ENCODE assay signal across 8 cellular contexts in genomic region chr6:149060300-149060984, GRCh38.
DNase-seq lines count a peak whose midpoint lies in the region; ATAC-seq and TF ChIP-seq lines count a peak whose summit lies in the region.

No MANE protein-coding gene starts in this region.

- CTCF ChIA-PET in activated naive CD4-positive, alpha-beta T cell treated with anti-CD3 and anti-CD28 coated beads, Interleukin-2, amount 10 ng/mL, durations not matched to agents 7 days and 5 days (lab: Charles Lee) = interaction anchor here (1.6 to 6.8 kb wide), 3 partner anchors 11 to 15 kb away, joined by 5 to 38 read pairs (median 27); no protein-coding TSS in a partner anchor

- H3K36me3 Mint-ChIP-seq in activated naive CD4-positive, alpha-beta T cell treated with anti-CD3 and anti-CD28 coated beads, Interleukin-2, amount 10 ng/mL, durations not matched to agents 7 days and 5 days = peaks cover 7% of the 10 kb centered on the region
- H3K36me3 Mint-ChIP-seq in nephron (ENCODE audit: low read depth) = no peaks in the 10 kb centered on the region

- no peak for TF ChIP-seq CTCF in nephron (IDR thresholded peaks at IDR 0.05; ENCODE audit: unreplicated experiment in 3 of 3)

- peaks cover 59% of the 10 kb centered on the region for H3K4me1 Mint-ChIP-seq in activated naive CD4-positive, alpha-beta T cell treated with anti-CD3 and anti-CD28 coated beads, Interleukin-2, amount 10 ng/mL, durations not matched to agents 7 days and 5 days
- peaks cover 71% of the 10 kb centered on the region for H3K4me1 Mint-ChIP-seq in nephron

- H3K4me3 Mint-ChIP-seq in activated naive CD4-positive, alpha-beta T cell treated with anti-CD3 and anti-CD28 coated beads, Interleukin-2, amount 10 ng/mL, durations not matched to agents 7 days and 5 days = peak overlapping the region; percentile 60
- H3K4me3 Mint-ChIP-seq in nephron = peak overlapping the region; percentile 4 to 23 (median 22)

- H3K27me3 Mint-ChIP-seq in activated naive CD4-positive, alpha-beta T cell treated with anti-CD3 and anti-CD28 coated beads, Interleukin-2, amount 10 ng/mL, durations not matched to agents 7 days and 5 days = no peaks in the 10 kb centered on the region
- no peaks in the 10 kb centered on the region for H3K27me3 Mint-ChIP-seq in nephron (ENCODE audit: low read depth)

- H3K9me3 Mint-ChIP-seq in activated naive CD4-positive, alpha-beta T cell treated with anti-CD3 and anti-CD28 coated beads, Interleukin-2, amount 10 ng/mL, durations not matched to agents 7 days and 5 days = no peaks in the 10 kb centered on the region
- no peaks in the 10 kb centered on the region for H3K9me3 Mint-ChIP-seq in nephron

- peak; percentile 43 for DNase-seq in SHP77 treated with DMSO at 0.1 percent for 48 hours (lab: John Stamatoyannopoulos, UW)
- DNase-seq in activated naive CD4-positive, alpha-beta T cell treated with anti-CD3 and anti-CD28 coated beads, Interleukin-2, amount 10 ng/mL, durations not matched to agents 7 days and 5 days = peak; percentile 76
- DNase-seq in NCI-H526 treated with DMSO at 0.1 percent for 48 hours (lab: John Stamatoyannopoulos, UW) = no peak
- DNase-seq in hepatic stellate cell (ENCODE audit: low spot score) = no peak

- H3K27ac Mint-ChIP-seq in activated naive CD4-positive, alpha-beta T cell treated with anti-CD3 and anti-CD28 coated beads, Interleukin-2, amount 10 ng/mL, durations not matched to agents 7 days and 5 days = peak overlapping the region; percentile 94
- peak overlapping the region; percentile 80 to 94 (median 93) for H3K27ac Mint-ChIP-seq in nephron

- ATAC-seq in GM19025 (IDR thresholded peaks at IDR 0.05; ENCODE audit: low read depth, unreplicated experiment) (peak; percentile 72), HG03097 (IDR thresholded peaks at IDR 0.05; ENCODE audit: low FRiP score, unreplicated experiment) (peak; percentile 76), GM19455 (IDR thresholded peaks at IDR 0.05; ENCODE audit: unreplicated experiment) (no peak)

Comparison
In these comparisons a context has a peak if more than half of its experiments do, and no peak if none do; other contexts are left out.
1. DNase-seq: peak in SHP77 treated with DMSO at 0.1 percent for 48 hours (single experiment) and activated naive CD4-positive, alpha-beta T cell treated with anti-CD3 and anti-CD28 coated beads, Interleukin-2, amount 10 ng/mL, durations not matched to agents 7 days and 5 days (single experiment); none in NCI-H526 treated with DMSO at 0.1 percent for 48 hours (single experiment) and hepatic stellate cell (single experiment).